Comparison of ENCODE assay signal across 30 cellular contexts in the genomic region with DNA sequence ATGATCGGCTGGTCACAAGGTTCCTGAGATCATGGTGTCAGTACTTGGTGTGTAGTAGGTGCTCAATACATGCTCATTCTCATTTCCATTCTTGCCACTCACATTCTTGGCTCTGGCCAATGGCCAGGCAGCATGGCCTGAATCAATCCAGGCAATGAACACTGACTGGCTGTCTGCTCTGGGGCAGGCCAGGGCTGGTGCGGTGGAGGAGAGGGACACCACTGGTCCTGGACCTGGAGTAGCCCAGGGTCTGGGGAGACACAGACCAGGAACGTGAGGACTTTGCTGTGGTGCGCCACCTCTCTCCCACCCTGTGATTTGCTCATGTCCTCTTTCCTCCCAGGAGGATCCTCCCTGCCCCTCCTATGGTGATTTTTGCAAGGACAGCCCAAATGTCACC.
"Had no signal": no experiment of that assay in that cellular context is flagged by ENCODE, and none has a peak within 500 bp of the region (broad histone marks: within the 10 kb centered on the region; RNA-seq: fewer than 3 reads in every experiment).

No MANE protein-coding gene starts in this region.

- FAIRE-seq: urothelium cell line had no signal

- H3K4me3 Mint-ChIP-seq: mesothelial cell of epicardium; naive B cell; natural killer cell; nephron progenitor cell; neural progenitor cell; stimulated activated memory B cell treated with anti-CD40 and anti-IgM and Interleukin-4, amounts not matched to agents 10 μg/mL and 1 μg/mL and 100 μg/mL, for 72 hours; stimulated activated naive CD8-positive, alpha-beta T cell treated with anti-CD3 and anti-CD28 coated beads, Interleukin-15, amount 100 ng/mL, for 72 hours had no signal

- ATAC-seq: left colon; left lung; natural killer cell; psoas muscle; right lobe of liver; stimulated activated memory B cell treated with anti-CD40 and anti-IgM and Interleukin-4, amounts not matched to agents 10 μg/mL and 1 μg/mL and 100 μg/mL, for 72 hours; stimulated activated naive CD8-positive, alpha-beta T cell treated with anti-CD3 and anti-CD28 coated beads, Interleukin-15, amount 100 ng/mL, for 72 hours; upper lobe of right lung had no signal

- H3K9ac ChIP-seq: neural progenitor cell, parathyroid adenoma had no signal

- H3K27ac ChIP-seq: hepatocyte, left lung, neural progenitor cell, neutrophil, parathyroid adenoma, psoas muscle, right lobe of liver, thoracic aorta, tibial artery, upper lobe of right lung had no signal

- H3K9me3 ChIP-seq: neutrophil, right lobe of liver had no signal

- H3K4me1 Mint-ChIP-seq: naive B cell; natural killer cell; stimulated activated memory B cell treated with anti-CD40 and anti-IgM and Interleukin-4, amounts not matched to agents 10 μg/mL and 1 μg/mL and 100 μg/mL, for 72 hours; stimulated activated naive CD8-positive, alpha-beta T cell treated with anti-CD3 and anti-CD28 coated beads, Interleukin-15, amount 100 ng/mL, for 72 hours had no signal

- H3K36me3 Mint-ChIP-seq: mesothelial cell of epicardium; naive B cell; stimulated activated memory B cell treated with anti-CD40 and anti-IgM and Interleukin-4, amounts not matched to agents 10 μg/mL and 1 μg/mL and 100 μg/mL, for 72 hours had no signal

- H3K27me3 ChIP-seq: hepatocyte, left lung, neural progenitor cell, right lobe of liver, upper lobe of right lung had no signal

- H3K4me3 ChIP-seq: hepatocyte, left lung, lung, neural progenitor cell, psoas muscle, right lobe of liver, smooth muscle cell, thoracic aorta, tibial artery, upper lobe of right lung had no signal

- DNase-seq: islet precursor cell; kidney glomerular epithelial cell; left colon; mesendoderm; naive B cell; natural killer cell; nephron progenitor cell; occipital lobe; psoas muscle; right lobe of liver; stimulated activated CD4-positive, alpha-beta T cell treated with anti-CD3 and anti-CD28 coated beads, Interleukin-1b, Interleukin-23, amount 100 ng/mL, for 48 hours; stimulated activated CD4-positive, alpha-beta T cell treated with anti-CD3 and anti-CD28 coated beads, Interleukin-2, amount 100 ng/mL, for 48 hours; stimulated activated CD4-positive, alpha-beta T cell treated with anti-CD3 and anti-CD28 coated beads, Interleukin-4, amount 100 ng/mL, for 4 hours; stimulated activated CD8-positive, alpha-beta memory T cell treated with anti-CD3 and anti-CD28 coated beads, Interleukin-4, amount 100 ng/mL, for 48 hours; stimulated activated naive CD4-positive, alpha-beta T cell treated with Interleukin-2 at 50 U/mL for 16 hours; stimulated activated naive CD8-positive, alpha-beta T cell treated with anti-CD3 and anti-CD28 coated beads, Interleukin-15, amount 100 ng/mL, for 72 hours; tibial artery; trophoblast cell; upper lobe of right lung had no signal

- H3K36me3 ChIP-seq: left lung, neural progenitor cell, neutrophil, right lobe of liver, thoracic aorta, tibial artery, upper lobe of right lung had no signal

- H3K27ac Mint-ChIP-seq: mesothelial cell of epicardium; naive B cell; natural killer cell; nephron progenitor cell; neural progenitor cell; stimulated activated memory B cell treated with anti-CD40 and anti-IgM and Interleukin-4, amounts not matched to agents 10 μg/mL and 1 μg/mL and 100 μg/mL, for 72 hours had no signal

- H3K4me1 ChIP-seq: left lung, parathyroid adenoma, psoas muscle, right lobe of liver, tibial artery, upper lobe of right lung had no signal
